Comparison of ENCODE assay signal across 1 cellular context in the genomic region with DNA sequence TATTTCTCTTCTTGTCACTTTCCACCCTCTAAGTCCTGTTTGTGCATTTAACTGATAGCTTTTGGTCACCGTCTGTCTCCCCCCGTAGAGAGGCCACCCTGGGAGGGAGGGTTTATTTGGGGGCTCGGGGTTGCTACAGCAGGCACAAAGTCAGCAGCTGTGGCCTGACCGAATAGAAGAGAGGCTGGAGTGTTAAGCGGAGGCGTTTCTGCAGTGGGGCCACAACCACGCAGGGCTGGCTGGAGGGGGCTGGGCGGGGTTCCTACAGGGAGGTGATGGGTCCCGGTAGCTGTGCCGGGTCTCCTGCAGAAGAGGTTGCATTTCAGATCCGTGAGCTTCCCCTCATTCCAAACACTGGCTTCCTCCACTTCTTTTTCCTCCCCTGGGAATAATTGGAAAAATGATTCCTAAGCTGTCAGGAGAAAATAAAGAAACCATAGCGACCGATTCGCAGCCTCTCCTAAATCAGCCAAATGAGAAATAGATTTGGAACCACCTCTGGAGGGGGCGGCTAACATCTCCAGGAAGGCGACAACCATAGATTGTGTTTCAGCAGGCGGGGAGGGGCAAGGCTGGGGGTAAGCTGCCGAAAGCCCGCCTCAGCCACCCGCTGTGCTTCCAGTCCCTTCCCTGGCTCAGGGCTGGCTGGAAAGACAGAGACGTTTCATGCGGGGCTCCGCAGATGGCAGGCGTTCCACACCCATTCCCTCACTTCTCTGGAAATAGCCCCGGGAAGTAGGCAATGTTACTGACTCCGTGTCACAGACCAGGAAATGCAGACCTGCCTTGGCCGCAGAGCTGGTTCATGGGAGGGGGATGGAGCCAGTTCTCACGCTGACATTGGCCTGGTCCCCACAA.
TF ChIP-seq lines count a peak whose summit lies in the region.

No MANE protein-coding gene starts in this region.

TF ChIP-seq in WTC11, 78 proteins besides CTCF, POLR2A, EP300 and RAD21 (continued from another document):
- TF ChIP-seq, protein P1, sequence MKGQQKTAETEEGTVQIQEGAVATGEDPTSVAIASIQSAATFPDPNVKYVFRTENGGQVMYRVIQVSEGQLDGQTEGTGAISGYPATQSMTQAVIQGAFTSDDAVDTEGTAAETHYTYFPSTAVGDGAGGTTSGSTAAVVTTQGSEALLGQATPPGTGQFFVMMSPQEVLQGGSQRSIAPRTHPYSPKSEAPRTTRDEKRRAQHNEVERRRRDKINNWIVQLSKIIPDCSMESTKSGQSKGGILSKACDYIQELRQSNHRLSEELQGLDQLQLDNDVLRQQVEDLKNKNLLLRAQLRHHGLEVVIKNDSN (CRISPR knock-in tag; IDR thresholded peaks at IDR 0.05), result no peak
- TF ChIP-seq NR2C2 (CRISPR knock-in tag; IDR thresholded peaks at IDR 0.05) (no peak), NFE2L1 (CRISPR knock-in tag; IDR thresholded peaks at IDR 0.05) (no peak)
